Comparison of ENCODE assay signal across 14 cellular contexts in genomic region chr1:174206148-174206826, GRCh38. TPM values are rescaled to one million over a fixed set of nuclear protein-coding genes. Genes with fewer than 3 reads are reported as not detected.
DNase-seq lines count a peak whose midpoint lies in the region; ATAC-seq and TF ChIP-seq lines count a peak whose summit lies in the region.
"Had no signal": no experiment of that assay in that cellular context is flagged by ENCODE, and none has a peak within 500 bp of the region (broad histone marks: within the 10 kb centered on the region; RNA-seq: fewer than 3 reads in every experiment).

No MANE protein-coding gene starts in this region.

- peaks cover 0 to 2% (median 0%) of the 10 kb centered on the region in 3 donors for H3K27me3 Mint-ChIP-seq in CD14-positive monocyte (ENCODE audit: low read depth in 3 of 3)
- H3K27me3 Mint-ChIP-seq in immature natural killer cell (ENCODE audit: low read depth in 3 of 3): no peaks in the 10 kb centered on the region

- no peak for TF ChIP-seq CTCF in CD14-positive monocyte (IDR thresholded peaks at IDR 0.05)
- TF ChIP-seq CTCF in GM12865 (IDR thresholded peaks at IDR 0.05; ENCODE audit: insufficient read depth, low read depth, low read length, missing control alignments): no peak

- H3K9me3 Mint-ChIP-seq in CD14-positive monocyte: peaks cover 10 to 39% (median 21%) of the 10 kb centered on the region in 7 donors
- no peaks in the 10 kb centered on the region for H3K9me3 Mint-ChIP-seq in immature natural killer cell

- peak; percentile 43 for DNase-seq in CD14-positive monocyte (ENCODE audit: low spot score)
- peak; percentile 41 for DNase-seq in GM12865 (ENCODE audit: low read depth)
- peak; percentile 94 for DNase-seq in SIG-M5 treated with dmso at 0.1 percent for 504 hours (lab: John Stamatoyannopoulos, UW; ENCODE audit: unreplicated experiment)
- peak; percentile 19 to 31 (median 22) for DNase-seq in immature natural killer cell
- no peak for DNase-seq in NAMALWA (ENCODE audit: low spot score)
- DNase-seq: activated gamma-delta T cell, esophagus squamous epithelium, NCI-H1105 treated with DMSO at 0.1 percent for 48 hours, NCI-H524, SJCRH30 had no signal

- H3K36me3 Mint-ChIP-seq in CD14-positive monocyte: peaks cover 6 to 30% of the 10 kb centered on the region in 2 donors
- H3K36me3 Mint-ChIP-seq in immature natural killer cell: peaks cover 0 to 4% (median 4%) of the 10 kb centered on the region in 3 donors

- H3K4me1 Mint-ChIP-seq in CD14-positive monocyte (peaks cover 19% of the 10 kb centered on the region), immature natural killer cell (peaks cover 44 to 74% of the 10 kb centered on the region in 2 donors)

- peak overlapping the region in 3 of 7 donors; percentile 12 to 73 (median 66) for H3K27ac Mint-ChIP-seq in CD14-positive monocyte
- peak overlapping the region in 4 of 6 donors; percentile 16 to 68 (median 36) for H3K27ac Mint-ChIP-seq in immature natural killer cell

- ATAC-seq in GM18498 (IDR thresholded peaks at IDR 0.05; ENCODE audit: unreplicated experiment) (no peak), HG02610 (IDR thresholded peaks at IDR 0.05; ENCODE audit: unreplicated experiment) (no peak), GM18873 (IDR thresholded peaks at IDR 0.05; ENCODE audit: low FRiP score, unreplicated experiment) (no peak)

- peak overlapping the region in 1 of 2 donors; percentile 52 for H3K4me3 Mint-ChIP-seq in CD14-positive monocyte
- H3K4me3 Mint-ChIP-seq in immature natural killer cell: peak overlapping the region; percentile 49 to 76 (median 53)

- no peak overlapping the region; the same call in 1 of the 2 replicates for H3K4me3 ChIP-seq in GM12865 (ENCODE audit: low read depth, low read length)
- H3K4me3 ChIP-seq: esophagus squamous epithelium, SJCRH30, tibial nerve had no signal

- intact Hi-C loops in CD14-positive monocyte (cut with micrococcal nuclease): no loop called here

RNA-seq across cellular contexts. Expression of gene RABGAP1L, which starts 47.0 kb away (rescaled TPM):
- polyA plus RNA-seq in CD14-positive monocyte (10 to 100 TPM; 63.3 to 75.3 TPM), immature natural killer cell (100 to 1,000 TPM in 1 of 3 donors, 10 to 100 TPM in 2; 80.2 to 114 (median 86.8) TPM)
